In genomic region chr2:115160523-115161521, GRCh38 we compare ENCODE assay signal across 9 cellular contexts.
DNase-seq lines count a peak whose midpoint lies in the region; ATAC-seq and TF ChIP-seq lines count a peak whose summit lies in the region.
"Had no signal": no experiment of that assay in that cellular context is flagged by ENCODE, and none has a peak within 500 bp of the region (broad histone marks: within the 10 kb centered on the region; RNA-seq: fewer than 3 reads in every experiment).

No MANE protein-coding gene starts in this region.

- no peak for TF ChIP-seq CTCF in retinal pigment epithelial cell (conservative IDR thresholded peaks at IDR 0.05; ENCODE audit: low read depth, low read length)

- H3K36me3 Mint-ChIP-seq in activated CD4-positive, alpha-beta T cell treated with anti-CD3 and anti-CD28 coated beads, Interleukin-2, amount 10 ng/mL, durations not matched to agents 24 days and 14 days (ENCODE audit: low read depth) = no peaks in the 10 kb centered on the region

- peak overlapping the region; percentile 21 for H3K4me3 ChIP-seq in retinal pigment epithelial cell (ENCODE audit: low read length)

- no peaks in the 10 kb centered on the region for H3K4me1 Mint-ChIP-seq in activated CD4-positive, alpha-beta T cell treated with anti-CD3 and anti-CD28 coated beads, Interleukin-2, amount 10 ng/mL, durations not matched to agents 24 days and 14 days

- H3K9me3 Mint-ChIP-seq in activated CD4-positive, alpha-beta T cell treated with anti-CD3 and anti-CD28 coated beads, Interleukin-2, amount 10 ng/mL, durations not matched to agents 24 days and 14 days = peaks cover 4% of the 10 kb centered on the region

- intact Hi-C loops in activated CD4-positive, alpha-beta T cell treated with anti-CD3 and anti-CD28 coated beads, Interleukin-2, amount 10 ng/mL, durations not matched to agents 24 days and 14 days (cut with micrococcal nuclease) = no loop called here

- no peak for ATAC-seq in GM21825 (IDR thresholded peaks at IDR 0.05; ENCODE audit: unreplicated experiment)

- H3K4me3 Mint-ChIP-seq in activated CD4-positive, alpha-beta T cell treated with anti-CD3 and anti-CD28 coated beads, Interleukin-2, amount 10 ng/mL, durations not matched to agents 24 days and 14 days = no peak overlapping the region

- peak; percentile 68 to 83 (median 81) for DNase-seq in NCI-H1417 (lab: John Stamatoyannopoulos, UW)
- DNase-seq in NCI-H1417 treated with DMSO at 0.1 percent for 48 hours (lab: John Stamatoyannopoulos, UW) = no peak
- DNase-seq in NCI-H510A (lab: John Stamatoyannopoulos, UW) = peak; percentile 57
- peak; percentile 29 to 36 for DNase-seq in hippocampal formation (lab: John Stamatoyannopoulos, UW)
- no peak for DNase-seq in retinal pigment epithelial cell (ENCODE audit: low read depth)
- no peak for DNase-seq in activated CD4-positive, alpha-beta T cell treated with anti-CD3 and anti-CD28 coated beads, Interleukin-2, amount 10 ng/mL, durations not matched to agents 24 days and 14 days
- DNase-seq in HPDE6-E6E7 (ENCODE audit: extremely low spot score) = no peak
- DNase-seq: 8988T had no signal

- no peak overlapping the region for H3K27ac Mint-ChIP-seq in activated CD4-positive, alpha-beta T cell treated with anti-CD3 and anti-CD28 coated beads, Interleukin-2, amount 10 ng/mL, durations not matched to agents 24 days and 14 days

- H3K27me3 Mint-ChIP-seq in activated CD4-positive, alpha-beta T cell treated with anti-CD3 and anti-CD28 coated beads, Interleukin-2, amount 10 ng/mL, durations not matched to agents 24 days and 14 days = peaks cover 25% of the 10 kb centered on the region

Comparison
In these comparisons a context has a peak if more than half of its experiments do, and no peak if none do; other contexts are left out.
1. DNase-seq: peak in NCI-H1417 (3 of 3), NCI-H510A (single experiment) and hippocampal formation (2 of 2); none in NCI-H1417 treated with DMSO at 0.1 percent for 48 hours (single experiment), retinal pigment epithelial cell (single experiment), activated CD4-positive, alpha-beta T cell treated with anti-CD3 and anti-CD28 coated beads, Interleukin-2, amount 10 ng/mL, durations not matched to agents 24 days and 14 days (single experiment) and HPDE6-E6E7 (single experiment).